Comparison of ENCODE assay signal across 8 cellular contexts in the genomic region with DNA sequence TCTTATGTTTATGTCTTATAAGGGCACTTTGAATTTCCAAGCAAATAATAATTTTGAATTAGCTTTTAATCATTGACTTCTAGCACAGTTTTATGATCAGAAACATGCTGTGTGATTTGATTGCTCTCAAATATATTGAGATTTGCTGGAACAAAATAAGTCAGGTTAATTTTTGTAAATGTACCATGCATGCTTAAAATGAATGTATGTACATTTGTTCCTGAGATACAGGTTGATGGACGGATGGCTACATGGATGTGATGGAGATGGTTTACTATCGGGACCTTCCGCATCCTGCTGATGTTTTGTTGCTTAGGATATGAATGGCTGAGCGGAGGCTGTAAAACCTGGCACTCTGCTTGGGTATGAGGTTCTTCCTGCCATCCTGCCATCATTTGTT. TPM values are rescaled to one million over a fixed set of nuclear protein-coding genes. Genes with fewer than 3 reads are reported as not detected.
DNase-seq lines count a peak whose midpoint lies in the region; ATAC-seq and TF ChIP-seq lines count a peak whose summit lies in the region.
"Not testable (repeated sequence)": the region's sequence is repeated elsewhere in the genome, so short reads cannot be mapped to it uniquely, and the experiment has no call there.

Gene NPIPA1 (plus strand): TSS at position 301 of the 400 bp plus-strand sequence. CDS start 0 bp downstream, at position 301.

- not testable (repeated sequence) for H3K27ac ChIP-seq in CD8-positive, alpha-beta T cell (ENCODE audit: low read depth, low read length); Peyer's patch; colonic mucosa; right lobe of liver; thoracic aorta

- H3K27ac Mint-ChIP-seq in CD8-positive, alpha-beta T cell; activated T-cell treated with anti-CD3 and anti-CD28 coated beads, Interleukin-2, amount 50 U/mL, for 72 hours; glutamatergic neuron (ENCODE audit: unreplicated experiment); osteocyte (ENCODE audit: unreplicated experiment): not testable (repeated sequence)

- not testable (repeated sequence) for ATAC-seq in CD8-positive, alpha-beta T cell; activated T-cell treated with anti-CD3 and anti-CD28 coated beads, Interleukin-2, amount 50 U/mL, for 72 hours (replicated peaks in 1 of 2); right lobe of liver; thoracic aorta (ENCODE audit: insufficient number of reproducible peaks, low FRiP score, low read depth)

- not testable (repeated sequence) for H3K27me3 Mint-ChIP-seq in CD8-positive, alpha-beta T cell (ENCODE audit: low read depth); activated T-cell treated with anti-CD3 and anti-CD28 coated beads, Interleukin-2, amount 50 U/mL, for 72 hours (ENCODE audit: low read depth); glutamatergic neuron (ENCODE audit: unreplicated experiment); osteocyte (ENCODE audit: unreplicated experiment)

- not testable (repeated sequence) for TF ChIP-seq CTCF in CD8-positive, alpha-beta T cell (IDR thresholded peaks at IDR 0.05); Peyer's patch (IDR thresholded peaks at IDR 0.05); colonic mucosa (IDR thresholded peaks at IDR 0.05); glutamatergic neuron (IDR thresholded peaks at IDR 0.05; ENCODE audit: partially characterized antibody, unreplicated experiment); right lobe of liver (IDR thresholded peaks at IDR 0.05); osteocyte (IDR thresholded peaks at IDR 0.05); thoracic aorta (IDR thresholded peaks at IDR 0.05)

- not testable (repeated sequence) for H3K9me3 ChIP-seq in CD8-positive, alpha-beta T cell (ENCODE audit: low read length); Peyer's patch; colonic mucosa; right lobe of liver; thoracic aorta

- not testable (repeated sequence) for TF ChIP-seq POLR2A in Peyer's patch (IDR thresholded peaks at IDR 0.05); right lobe of liver (IDR thresholded peaks at IDR 0.05)

- H3K36me3 ChIP-seq in CD8-positive, alpha-beta T cell (ENCODE audit: insufficient read depth, low read length); Peyer's patch; colonic mucosa; right lobe of liver; thoracic aorta: not testable (repeated sequence)

- DNase-seq in CD8-positive, alpha-beta T cell; Peyer's patch; activated T-cell treated with anti-CD3 and anti-CD28 coated beads, Interleukin-2, amount 50 U/mL, for 72 hours; colonic mucosa; glutamatergic neuron; right lobe of liver; osteocyte (ENCODE audit: extremely low spot score, unreplicated experiment); thoracic aorta (ENCODE audit: low spot score): not testable (repeated sequence)

- H3K36me3 Mint-ChIP-seq in CD8-positive, alpha-beta T cell; activated T-cell treated with anti-CD3 and anti-CD28 coated beads, Interleukin-2, amount 50 U/mL, for 72 hours (ENCODE audit: insufficient read depth in 2 of 2); glutamatergic neuron (ENCODE audit: unreplicated experiment); osteocyte (ENCODE audit: unreplicated experiment): not testable (repeated sequence)

- intact Hi-C loops in CD8-positive, alpha-beta T cell (cut with DNase I, micrococcal nuclease); colonic mucosa (cut with DNase I); right lobe of liver (cut with DNase I): not testable (repeated sequence)

- CTCF ChIA-PET in CD8-positive, alpha-beta T cell (lab: Charles Lee), result not testable (repeated sequence)

- H3K9me3 Mint-ChIP-seq in CD8-positive, alpha-beta T cell; activated T-cell treated with anti-CD3 and anti-CD28 coated beads, Interleukin-2, amount 50 U/mL, for 72 hours; glutamatergic neuron (ENCODE audit: unreplicated experiment); osteocyte (ENCODE audit: unreplicated experiment): not testable (repeated sequence)

- H3K4me3 ChIP-seq in CD8-positive, alpha-beta T cell (ENCODE audit: low read depth, low read length); Peyer's patch; colonic mucosa; right lobe of liver; thoracic aorta: not testable (repeated sequence)

- not testable (repeated sequence) for H3K4me1 Mint-ChIP-seq in CD8-positive, alpha-beta T cell (ENCODE audit: low read depth); activated T-cell treated with anti-CD3 and anti-CD28 coated beads, Interleukin-2, amount 50 U/mL, for 72 hours (ENCODE audit: low read depth); glutamatergic neuron (ENCODE audit: low read depth, unreplicated experiment); osteocyte (ENCODE audit: unreplicated experiment)

- H3K27me3 ChIP-seq in CD8-positive, alpha-beta T cell (ENCODE audit: insufficient read depth, low read length); Peyer's patch; colonic mucosa; right lobe of liver; thoracic aorta (replicated peaks; ENCODE audit: insufficient read depth): not testable (repeated sequence)

- POLR2A ChIA-PET in CD8-positive, alpha-beta T cell (lab: Charles Lee), result not testable (repeated sequence)

- not testable (repeated sequence) for H3K4me3 Mint-ChIP-seq in CD8-positive, alpha-beta T cell; activated T-cell treated with anti-CD3 and anti-CD28 coated beads, Interleukin-2, amount 50 U/mL, for 72 hours; glutamatergic neuron (ENCODE audit: unreplicated experiment); osteocyte (ENCODE audit: unreplicated experiment)

- no CpG with 5 or more reads among the region's 4 CpGs for WGBS in right lobe of liver (ENCODE audit: insufficient coverage, low coverage, low lambda C conversion rate, missing lambda C conversion rate)

- H3K4me1 ChIP-seq in CD8-positive, alpha-beta T cell (ENCODE audit: insufficient read depth, low read length); Peyer's patch; colonic mucosa; right lobe of liver; thoracic aorta (ENCODE audit: control insufficient read depth in 1 of 2, low read depth in 2 of 2): not testable (repeated sequence)

- H3K9ac ChIP-seq in colonic mucosa (ENCODE audit: low read depth in 2 of 2, low read length in 2 of 2), result not testable (repeated sequence)

RNA-seq across cellular contexts. Expression of gene NPIPA1, which starts in this region (rescaled TPM):
- total RNA-seq in CD8-positive, alpha-beta T cell, result 10 to 100 TPM; 83.5 to 96.7 TPM
- total RNA-seq in Peyer's patch (100 to 1,000 TPM in 2 of 4 donors, 10 to 100 TPM in 2; 39.2 to 148 (median 90.3) TPM), colonic mucosa (10 to 100 TPM; 32.8 to 74.3 TPM), glutamatergic neuron (ENCODE audit: unreplicated experiment) (216 TPM), right lobe of liver (10 to 100 TPM; 14.0 to 48.3 (median 33.6) TPM), osteocyte (148 and 176 TPM in 2 replicates), thoracic aorta (100 to 1,000 TPM; 101 to 165 TPM)
- 100 to 1,000 TPM; 122 to 143 TPM for total RNA-seq in activated T-cell treated with anti-CD3 and anti-CD28 coated beads, Interleukin-2, amount 50 U/mL, for 72 hours
